In the genomic region with DNA sequence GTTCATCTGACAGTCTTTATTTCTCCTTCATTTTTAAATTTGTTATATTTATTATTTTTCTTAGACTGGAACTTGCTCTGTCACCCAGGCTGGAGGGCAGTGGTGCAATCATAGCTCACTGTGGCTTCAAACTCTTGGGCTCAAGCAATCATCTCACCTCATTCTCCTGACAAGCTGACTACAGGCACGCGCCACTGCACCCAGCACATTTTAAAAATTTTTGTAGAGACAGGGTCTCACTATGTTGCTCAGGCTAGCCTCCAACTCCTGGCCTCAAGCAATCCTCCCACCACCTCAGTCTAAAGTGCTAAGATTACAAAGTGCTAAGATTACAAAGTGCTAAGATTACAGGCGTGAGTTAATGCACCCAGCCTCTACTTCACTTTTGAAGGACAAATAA, we compare ENCODE assay signal across 23 cellular contexts.
DNase-seq lines count a peak whose midpoint lies in the region; ATAC-seq, FAIRE-seq and TF ChIP-seq lines count a peak whose summit lies in the region.
"Had no signal": no experiment of that assay in that cellular context is flagged by ENCODE, and none has a peak within 500 bp of the region (broad histone marks: within the 10 kb centered on the region; RNA-seq: fewer than 3 reads in every experiment).

No MANE protein-coding gene starts in this region.

- no peaks in the 10 kb centered on the region for H3K9me3 ChIP-seq in HepG2 (ENCODE audit: low read length)
- H3K9me3 ChIP-seq in right lobe of liver, result no peaks in the 10 kb centered on the region
- no peaks in the 10 kb centered on the region for H3K9me3 ChIP-seq in kidney (ENCODE audit: control insufficient read depth in 1 of 2, low read length in 2 of 2)
- H3K9me3 ChIP-seq: A549; BLaER1 treated with 17β-estradiol and CSF1 and Interleukin-3, amounts not matched to agents 10 nM and 100 nM; Caco-2 had no signal

- CTCF ChIA-PET in HepG2 (lab: Yijun Ruan, JAX; ENCODE audit: low intra/inter-chr PET ratio, low total read pairs), result no interaction called here

- peaks cover 53% of the 10 kb centered on the region for H3K36me3 Mint-ChIP-seq in nephron progenitor cell (ENCODE audit: low read depth)

- in situ Hi-C loops in HepG2 (cut with HindIII; ENCODE audit: extremely low pct_ligation_motif_present, low pct_unique_long_range_greater_than_20kb), result no loop called here

- ATAC-seq in HepG2, result no peak
- no peak for ATAC-seq in right lobe of liver
- ATAC-seq: A549; CD8-positive, alpha-beta T cell had no signal

- no peak for TF ChIP-seq RAD21 in HepG2 (CRISPR knock-in tag; IDR thresholded peaks at IDR 0.05)

- BruUV-seq in HepG2 (replicated peaks; lab: Mats Ljungman, UMichigan), result no TSS peak

- H3K4me3 ChIP-seq in HepG2 (replicated peaks in 1 of 3; ENCODE audit: insufficient read depth in 1 of 3, low read depth in 2 of 3, low read length in 3 of 3), result no peak overlapping the region
- no peak overlapping the region for H3K4me3 ChIP-seq in right lobe of liver
- H3K4me3 ChIP-seq in kidney (ENCODE audit: low read length in 2 of 2), result no peak overlapping the region
- H3K4me3 ChIP-seq: A549; BLaER1 treated with 17β-estradiol and CSF1 and Interleukin-3, amounts not matched to agents 10 nM and 100 nM had no signal

- no peaks in the 10 kb centered on the region for H3K27me3 Mint-ChIP-seq in nephron progenitor cell (ENCODE audit: low read depth, poor library complexity)
- H3K27me3 Mint-ChIP-seq: B cell; CD4-positive, alpha-beta T cell had no signal

- no peak for TF ChIP-seq CTCF in HepG2 (CRISPR knock-in tag; IDR thresholded peaks at IDR 0.05)
- TF ChIP-seq CTCF in right lobe of liver (IDR thresholded peaks at IDR 0.05), result no peak
- no peak for TF ChIP-seq CTCF in kidney (IDR thresholded peaks at IDR 0.05; ENCODE audit: borderline replicate concordance, extremely low read depth, insufficient read depth)
- TF ChIP-seq CTCF in nephron progenitor cell (IDR thresholded peaks at IDR 0.05), result no peak

- no peaks in the 10 kb centered on the region for H3K27me3 ChIP-seq in HepG2 (ENCODE audit: control insufficient read depth in 1 of 2, insufficient read depth in 2 of 2, low read length in 2 of 2)
- H3K27me3 ChIP-seq in right lobe of liver, result no peaks in the 10 kb centered on the region
- H3K27me3 ChIP-seq: BLaER1 treated with 17β-estradiol and CSF1 and Interleukin-3, amounts not matched to agents 10 nM and 100 nM had no signal

- no peak overlapping the region for H3K4me2 ChIP-seq in HepG2 (ENCODE audit: low read depth, low read length)
- H3K4me2 ChIP-seq: A549; BLaER1 treated with 17β-estradiol and CSF1 and Interleukin-3, amounts not matched to agents 10 nM and 100 nM had no signal

- no peaks in the 10 kb centered on the region for H3K4me1 ChIP-seq in HepG2 (ENCODE audit: insufficient read depth, low read length)
- H3K4me1 ChIP-seq in right lobe of liver, result no peaks in the 10 kb centered on the region
- H3K4me1 ChIP-seq in kidney (ENCODE audit: control insufficient read depth in 1 of 2, insufficient read depth in 1 of 2, low read depth in 1 of 2, low read length in 2 of 2), result no peaks in the 10 kb centered on the region
- H3K4me1 ChIP-seq: A549; BLaER1 treated with 17β-estradiol and CSF1 and Interleukin-3, amounts not matched to agents 10 nM and 100 nM had no signal

- WGBS in HepG2 (ENCODE audit: low lambda C conversion rate), result 87% methylated on average over 3 of the region's 3 CpGs
- 100% methylated on average over 3 of the region's 3 CpGs for WGBS in right lobe of liver (ENCODE audit: insufficient coverage, low coverage, low lambda C conversion rate, missing lambda C conversion rate)

- TF ChIP-seq EP300 in HepG2 (IDR thresholded peaks at IDR 0.05; ENCODE audit: low read depth in 2 of 2, low read length in 2 of 2), result no peak
- no peak for TF ChIP-seq EP300 in HepG2 (CRISPR knock-in tag; IDR thresholded peaks at IDR 0.05; ENCODE audit: borderline replicate concordance)

- H2AFZ ChIP-seq in HepG2 (ENCODE audit: low read length), result no peak overlapping the region

- peak overlapping the region; percentile 1 for H3K27ac Mint-ChIP-seq in nephron progenitor cell
- H3K27ac Mint-ChIP-seq: B cell; CD4-positive, alpha-beta T cell; CD8-positive, alpha-beta T cell had no signal

- no peaks in the 10 kb centered on the region for H4K20me1 ChIP-seq in HepG2 (ENCODE audit: insufficient read depth, low read length)
- H4K20me1 ChIP-seq: BLaER1 treated with 17β-estradiol and CSF1 and Interleukin-3, amounts not matched to agents 10 nM and 100 nM had no signal

- H3K4me1 Mint-ChIP-seq in nephron progenitor cell, result peaks cover 4% of the 10 kb centered on the region
- H3K4me1 Mint-ChIP-seq: B cell had no signal

- POLR2A ChIA-PET in HepG2 (lab: Yijun Ruan, JAX), result no interaction called here

- no peak overlapping the region for H3K9ac ChIP-seq in HepG2 (ENCODE audit: insufficient read depth, low read depth, low read length)
- no peak overlapping the region for H3K9ac ChIP-seq in kidney (ENCODE audit: low read length in 2 of 2)
- H3K9ac ChIP-seq: BLaER1 treated with 17β-estradiol and CSF1 and Interleukin-3, amounts not matched to agents 10 nM and 100 nM had no signal

- H3K79me2 ChIP-seq in HepG2 (ENCODE audit: insufficient read depth, low read length), result no peaks in the 10 kb centered on the region

- DNase-seq in HepG2 (ENCODE audit: low spot score) (no peak), right lobe of liver (no peak), kidney (peak; percentile 10), nephron progenitor cell (no peak), GM19240 (ENCODE audit: insufficient read length, low spot score) (no peak), Kasumi-1 (lab: John Stamatoyannopoulos, UW) (no peak), ureter (ENCODE audit: low spot score) (no peak)
- DNase-seq: AML-193; Caco-2; Calu3; CD4-positive, alpha-beta T cell; CD8-positive, alpha-beta T cell; DMS79 treated with DMSO at 0.1 percent for 48 hours; GF-D8 had no signal

- no peak overlapping the region for H3K4me3 Mint-ChIP-seq in nephron progenitor cell
- H3K4me3 Mint-ChIP-seq: B cell; CD4-positive, alpha-beta T cell; CD8-positive, alpha-beta T cell had no signal

- H3K36me3 ChIP-seq in HepG2 (replicated peaks in 1 of 2; ENCODE audit: control insufficient read depth in 1 of 2, insufficient read depth in 2 of 2, low read length in 2 of 2), result peaks cover 14 to 63% of the 10 kb centered on the region in 2 experiments
- H3K36me3 ChIP-seq in right lobe of liver, result peaks cover 0 to 8% (median 3%) of the 10 kb centered on the region in 4 donors
- peaks cover 0 to 14% of the 10 kb centered on the region in 2 donors for H3K36me3 ChIP-seq in kidney (ENCODE audit: control insufficient read depth in 1 of 2, insufficient read depth in 2 of 2, low read length in 2 of 2)

- FAIRE-seq in HepG2 (lab: Jason Lieb, UNC), result no peak
- FAIRE-seq in kidney (lab: Jason Lieb, UNC), result no peak
- FAIRE-seq: A549, D721Med, G401.6, GM12891, GM19239 had no signal

- intact Hi-C loops in HepG2 (cut with micrococcal nuclease; ENCODE audit: unreplicated experiment), result no loop called here
- intact Hi-C loops in right lobe of liver (cut with DNase I), result no loop called here
- intact Hi-C loops in kidney (cut with DNase I), result no loop called here

- no peaks in the 10 kb centered on the region for H3K9me3 Mint-ChIP-seq in nephron progenitor cell
- H3K9me3 Mint-ChIP-seq: CD4-positive, alpha-beta T cell; CD8-positive, alpha-beta T cell had no signal

- H3K27ac ChIP-seq in HepG2 (ENCODE audit: extremely low read length, insufficient read depth, low read length) (no peak overlapping the region), right lobe of liver (no peak overlapping the region), kidney (ENCODE audit: low read depth in 2 of 2, low read length in 2 of 2) (no peak overlapping the region)
- H3K27ac ChIP-seq: 22Rv1; A549; BLaER1 treated with 17β-estradiol and CSF1 and Interleukin-3, amounts not matched to agents 10 nM and 100 nM; C4-2B had no signal

- TF ChIP-seq POLR2A in HepG2 (IDR thresholded peaks at IDR 0.05; ENCODE audit: insufficient read depth in 1 of 2, low read depth in 2 of 2, low read length in 2 of 2) (no peak), right lobe of liver (IDR thresholded peaks at IDR 0.05) (no peak)

TF ChIP-seq in HepG2, 621 proteins besides CTCF, POLR2A, EP300 and RAD21:
- TF ChIP-seq, protein P1, sequence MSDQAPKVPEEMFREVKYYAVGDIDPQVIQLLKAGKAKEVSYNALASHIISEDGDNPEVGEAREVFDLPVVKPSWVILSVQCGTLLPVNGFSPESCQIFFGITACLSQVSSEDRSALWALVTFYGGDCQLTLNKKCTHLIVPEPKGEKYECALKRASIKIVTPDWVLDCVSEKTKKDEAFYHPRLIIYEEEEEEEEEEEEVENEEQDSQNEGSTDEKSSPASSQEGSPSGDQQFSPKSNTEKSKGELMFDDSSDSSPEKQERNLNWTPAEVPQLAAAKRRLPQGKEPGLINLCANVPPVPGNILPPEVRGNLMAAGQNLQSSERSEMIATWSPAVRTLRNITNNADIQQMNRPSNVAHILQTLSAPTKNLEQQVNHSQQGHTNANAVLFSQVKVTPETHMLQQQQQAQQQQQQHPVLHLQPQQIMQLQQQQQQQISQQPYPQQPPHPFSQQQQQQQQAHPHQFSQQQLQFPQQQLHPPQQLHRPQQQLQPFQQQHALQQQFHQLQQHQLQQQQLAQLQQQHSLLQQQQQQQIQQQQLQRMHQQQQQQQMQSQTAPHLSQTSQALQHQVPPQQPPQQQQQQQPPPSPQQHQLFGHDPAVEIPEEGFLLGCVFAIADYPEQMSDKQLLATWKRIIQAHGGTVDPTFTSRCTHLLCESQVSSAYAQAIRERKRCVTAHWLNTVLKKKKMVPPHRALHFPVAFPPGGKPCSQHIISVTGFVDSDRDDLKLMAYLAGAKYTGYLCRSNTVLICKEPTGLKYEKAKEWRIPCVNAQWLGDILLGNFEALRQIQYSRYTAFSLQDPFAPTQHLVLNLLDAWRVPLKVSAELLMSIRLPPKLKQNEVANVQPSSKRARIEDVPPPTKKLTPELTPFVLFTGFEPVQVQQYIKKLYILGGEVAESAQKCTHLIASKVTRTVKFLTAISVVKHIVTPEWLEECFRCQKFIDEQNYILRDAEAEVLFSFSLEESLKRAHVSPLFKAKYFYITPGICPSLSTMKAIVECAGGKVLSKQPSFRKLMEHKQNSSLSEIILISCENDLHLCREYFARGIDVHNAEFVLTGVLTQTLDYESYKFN (CRISPR knock-in tag; conservative IDR thresholded peaks at IDR 0.05), result no peak
- TF ChIP-seq CHD4 (IDR thresholded peaks at IDR 0.05; ENCODE audit: borderline replicate concordance, low read length), result no peak
- TF ChIP-seq SAFB2 (CRISPR knock-in tag; IDR thresholded peaks at IDR 0.05; ENCODE audit: borderline replicate concordance, low read depth), result no peak
- no peak for TF ChIP-seq SIN3A (IDR thresholded peaks at IDR 0.05; ENCODE audit: borderline replicate concordance, low read depth, low read length)
- TF ChIP-seq NR3C1 (CRISPR knock-in tag; IDR thresholded peaks at IDR 0.05), result no peak
- TF ChIP-seq POLR2G (IDR thresholded peaks at IDR 0.05; ENCODE audit: low read depth, low read length), result peak; percentile 22; the same call in 1 of the 2 replicates
